ENCODE assay signal across 22 cellular contexts in the genomic region with DNA sequence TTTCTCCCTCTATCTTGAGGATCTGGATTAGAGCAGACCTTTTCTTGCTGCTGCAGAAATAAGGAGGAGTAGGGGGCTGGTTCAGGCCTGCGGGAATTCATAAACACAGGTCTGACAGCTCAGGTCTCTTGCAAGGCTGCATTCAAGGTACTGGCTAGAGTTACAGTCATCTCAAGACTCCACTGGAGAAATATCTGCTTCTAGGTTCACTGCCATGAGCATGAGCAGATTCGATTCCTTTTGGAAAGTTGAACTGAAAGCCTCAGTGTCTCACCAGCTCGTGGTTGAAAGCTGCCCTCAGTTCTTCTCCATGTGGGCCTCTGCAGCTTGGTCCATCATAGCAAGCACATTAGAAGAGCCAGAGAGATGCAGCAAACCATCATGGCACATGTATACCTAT.
DNase-seq lines count a peak whose midpoint lies in the region; ATAC-seq and TF ChIP-seq lines count a peak whose summit lies in the region.
"Had no signal": no experiment of that assay in that cellular context is flagged by ENCODE, and none has a peak within 500 bp of the region (broad histone marks: within the 10 kb centered on the region; RNA-seq: fewer than 3 reads in every experiment).

No MANE protein-coding gene starts in this region.

- H3K27me3 Mint-ChIP-seq in nephron (ENCODE audit: low read depth) = no peaks in the 10 kb centered on the region

- H3K4me3 ChIP-seq in body of pancreas = no peak overlapping the region
- H3K4me3 ChIP-seq: cardiac muscle cell, esophagus muscularis mucosa, lower lobe of right lung, skin epidermis had no signal

- H3K4me3 Mint-ChIP-seq in nephron = no peak overlapping the region
- H3K4me3 Mint-ChIP-seq: naive thymus-derived CD8-positive, alpha-beta T cell; T-helper 1 cell treated with Interleukin-12 subunit alpha and Interleukin-12 subunit beta and Interleukin-4 antibody, amounts not matched to agents 30 μg/mL and 1 μg/mL, for 36 hours; WTC11 had no signal

- no peak for DNase-seq in NCI-H345 (lab: John Stamatoyannopoulos, UW)
- DNase-seq in body of pancreas = no peak
- no peak for DNase-seq in SIG-M5 (lab: John Stamatoyannopoulos, UW)
- DNase-seq: glutamatergic neuron; lower lobe of right lung; naive thymus-derived CD8-positive, alpha-beta T cell; NCI-H1694; NCI-H510A treated with DMSO at 0.1 percent for 48 hours; SHP77; stimulated activated CD4-positive, alpha-beta T cell treated with anti-CD3 and anti-CD28 coated beads, Interleukin-4, amount 100 ng/mL, for 4 hours; stimulated activated CD8-positive, alpha-beta memory T cell treated with anti-CD3 and anti-CD28 coated beads, Interleukin-4, amount 100 ng/mL, for 48 hours had no signal

- H3K36me3 Mint-ChIP-seq in nephron (ENCODE audit: low read depth) = no peaks in the 10 kb centered on the region
- H3K36me3 Mint-ChIP-seq: naive thymus-derived CD8-positive, alpha-beta T cell; WTC11 had no signal

- no peaks in the 10 kb centered on the region for H3K27me3 ChIP-seq in body of pancreas
- H3K27me3 ChIP-seq: cardiac muscle cell, esophagus muscularis mucosa had no signal

- peak; percentile 89 for ATAC-seq in GM18505 (IDR thresholded peaks at IDR 0.05; ENCODE audit: unreplicated experiment)
- peak; percentile 79 for ATAC-seq in GM21528 (IDR thresholded peaks at IDR 0.05; ENCODE audit: low FRiP score, unreplicated experiment)
- ATAC-seq in HG03565 (IDR thresholded peaks at IDR 0.05; ENCODE audit: unreplicated experiment) = peak; percentile 78
- ATAC-seq in body of pancreas = no peak
- ATAC-seq in HG02642 (IDR thresholded peaks at IDR 0.05; ENCODE audit: poor library complexity, unreplicated experiment) = no peak
- ATAC-seq: lower lobe of right lung, WTC11 had no signal

- peak overlapping the region; percentile 21 to 84 (median 45) for H3K27ac Mint-ChIP-seq in nephron
- H3K27ac Mint-ChIP-seq: progenitor cell of endocrine pancreas; T-helper 1 cell treated with Interleukin-12 subunit alpha and Interleukin-12 subunit beta and Interleukin-4 antibody, amounts not matched to agents 30 μg/mL and 1 μg/mL, for 36 hours; WTC11 had no signal

- no peaks in the 10 kb centered on the region for H3K9me3 ChIP-seq in body of pancreas
- H3K9me3 ChIP-seq: esophagus muscularis mucosa, lower lobe of right lung had no signal

- no peaks in the 10 kb centered on the region for H3K9me3 Mint-ChIP-seq in nephron
- H3K9me3 Mint-ChIP-seq: naive thymus-derived CD8-positive, alpha-beta T cell; T-helper 1 cell treated with Interleukin-12 subunit alpha and Interleukin-12 subunit beta and Interleukin-4 antibody, amounts not matched to agents 30 μg/mL and 1 μg/mL, for 36 hours; WTC11 had no signal

- TF ChIP-seq CTCF in nephron (IDR thresholded peaks at IDR 0.05; ENCODE audit: unreplicated experiment in 3 of 3) (no peak), body of pancreas (IDR thresholded peaks at IDR 0.05) (no peak)

- no peak overlapping the region for H3K27ac ChIP-seq in body of pancreas
- H3K27ac ChIP-seq: cardiac muscle cell, esophagus muscularis mucosa, lower lobe of right lung had no signal

- whole genome bisulfite sequencing in body of pancreas, 2 donors = 28 to 70% methylated on average over 3 of the region's 3 CpGs

- no peaks in the 10 kb centered on the region for H3K4me1 ChIP-seq in body of pancreas
- H3K4me1 ChIP-seq: lower lobe of right lung had no signal

- intact Hi-C loops in body of pancreas (cut with DNase I) = no loop called here

- no peaks in the 10 kb centered on the region for H3K36me3 ChIP-seq in body of pancreas (replicated peaks in 1 of 2; ENCODE audit: insufficient read depth in 1 of 2, low read depth in 2 of 2)
- H3K36me3 ChIP-seq: cardiac muscle cell, esophagus muscularis mucosa, lower lobe of right lung had no signal

- TF ChIP-seq POLR2A in GM18505 (IDR thresholded peaks at IDR 0.05; ENCODE audit: borderline replicate concordance, extremely low read depth, insufficient read depth, insufficient read length) (no peak), body of pancreas (IDR thresholded peaks at IDR 0.05) (no peak)

- peaks cover 56% of the 10 kb centered on the region for H3K4me1 Mint-ChIP-seq in nephron
- H3K4me1 Mint-ChIP-seq: naive thymus-derived CD8-positive, alpha-beta T cell had no signal

Comparison
In these comparisons a context has a peak if more than half of its experiments do, and no peak if none do; other contexts are left out.
1. ATAC-seq: peak in GM18505 (single experiment), GM21528 (single experiment) and HG03565 (single experiment); none in body of pancreas (single experiment) and HG02642 (single experiment).